ENCODE assay signal across 34 cellular contexts in genomic region chr7:139876622-139877283, GRCh38. TPM values are rescaled to one million over a fixed set of nuclear protein-coding genes. Genes with fewer than 3 reads are reported as not detected.
DNase-seq lines count a peak whose midpoint lies in the region; ATAC-seq, FAIRE-seq and TF ChIP-seq lines count a peak whose summit lies in the region.
"Had no signal": no experiment of that assay in that cellular context is flagged by ENCODE, and none has a peak within 500 bp of the region (broad histone marks: within the 10 kb centered on the region; RNA-seq: fewer than 3 reads in every experiment).

No MANE protein-coding gene starts in this region.

- H3K4me1 ChIP-seq in right atrium auricular region (peaks cover 0 to 5% of the 10 kb centered on the region in 2 donors), astrocyte (ENCODE audit: insufficient read depth, low read length) (no peaks in the 10 kb centered on the region), SJCRH30 (no peaks in the 10 kb centered on the region)
- H3K4me1 ChIP-seq: HAP-1, neural progenitor cell, parathyroid adenoma, testis had no signal

- H3K27me3 ChIP-seq in right atrium auricular region: no peaks in the 10 kb centered on the region
- H3K27me3 ChIP-seq in astrocyte (ENCODE audit: insufficient read depth, low read length): no peaks in the 10 kb centered on the region
- peaks cover 11% of the 10 kb centered on the region; the same call in 1 of the 2 replicates for H3K27me3 ChIP-seq in SJCRH30
- H3K27me3 ChIP-seq: body of pancreas, esophagus squamous epithelium, gastrocnemius medialis, hepatocyte, neural progenitor cell, testis had no signal

- H3K79me2 ChIP-seq in astrocyte (ENCODE audit: insufficient read depth, low read length): no peaks in the 10 kb centered on the region
- H3K79me2 ChIP-seq: hepatocyte, parathyroid adenoma had no signal

- H3K27ac ChIP-seq in right atrium auricular region: no peak overlapping the region
- H3K27ac ChIP-seq in astrocyte (ENCODE audit: low read depth, low read length): no peak overlapping the region
- no peak overlapping the region for H3K27ac ChIP-seq in SJCRH30
- H3K27ac ChIP-seq: dorsolateral prefrontal cortex, esophagus squamous epithelium, hepatocyte, neural progenitor cell, parathyroid adenoma, testis had no signal

- DNase-seq in right atrium auricular region (ENCODE audit: low spot score) (peak; percentile 50), cardiac septum (ENCODE audit: low spot score) (no peak), astrocyte (ENCODE audit: low read depth) (peak; percentile 73), left kidney (ENCODE audit: low read depth, low spot score) (peak; percentile 35), NCI-H2029 treated with DMSO at 0.1 percent for 48 hours (lab: John Stamatoyannopoulos, UW) (no peak), dedifferentiated amniotic fluid mesenchymal stem cell (ENCODE audit: extremely low spot score) (no peak), SJCRH30 (no peak)
- DNase-seq: activated CD4-positive, alpha-beta T cell treated with anti-CD3 and anti-CD28 coated beads, Interleukin-2, amount 50 U/mL, for 48 hours; activated CD4-positive, CD25-positive, alpha-beta regulatory T cell treated with anti-CD3 and anti-CD28 coated beads, Interleukin-2, amount 50 U/mL, for 72 hours; activated naive CD4-positive, alpha-beta T cell treated with anti-CD3 and anti-CD28 coated beads for 36 hours; CD8-positive, alpha-beta memory T cell; dorsolateral prefrontal cortex; esophagus squamous epithelium; gastrocnemius medialis; GDM1; left cardiac atrium; NCI-H1105 treated with DMSO at 0.1 percent for 48 hours; NCI-H1930; NCI-H524; NK-92 treated with Interleukin-12 subunit alpha and Interleukin-12 subunit beta, amount 100 ng/mL, for 24 hours; retina; T-helper 2 cell; testis had no signal

- H3K9ac ChIP-seq in astrocyte (ENCODE audit: low read length): no peak overlapping the region
- H3K9ac ChIP-seq: neural progenitor cell, parathyroid adenoma had no signal

- no peak overlapping the region for H3K4me3 ChIP-seq in right atrium auricular region
- H3K4me3 ChIP-seq in astrocyte (ENCODE audit: insufficient read depth, low read depth, low read length): no peak overlapping the region
- no peak overlapping the region for H3K4me3 ChIP-seq in SJCRH30
- H3K4me3 ChIP-seq: body of pancreas, dorsolateral prefrontal cortex, esophagus squamous epithelium, gastrocnemius medialis, HAP-1, hepatocyte, neural progenitor cell, smooth muscle cell, testis had no signal

- peaks cover 8% of the 10 kb centered on the region for H3K4me1 Mint-ChIP-seq in astrocyte (ENCODE audit: low read depth, unreplicated experiment)
- H3K4me1 Mint-ChIP-seq: neural progenitor cell had no signal

- H3K36me3 ChIP-seq in right atrium auricular region (no peaks in the 10 kb centered on the region), astrocyte (ENCODE audit: insufficient read depth, low read length) (no peaks in the 10 kb centered on the region), SJCRH30 (no peaks in the 10 kb centered on the region)
- H3K36me3 ChIP-seq: esophagus squamous epithelium, gastrocnemius medialis, HAP-1, neural progenitor cell had no signal

- H3K4me3 Mint-ChIP-seq in astrocyte (ENCODE audit: unreplicated experiment): no peak overlapping the region
- H3K4me3 Mint-ChIP-seq: activated naive CD4-positive, alpha-beta T cell treated with anti-CD3 and anti-CD28 coated beads for 36 hours; B cell; CD8-positive, alpha-beta memory T cell; neural progenitor cell; stimulated activated naive CD8-positive, alpha-beta T cell treated with anti-CD3 and anti-CD28 coated beads, Interleukin-15, Interleukin-2, amounts not matched to agents 100 ng/mL and 50 ng/mL, for 24 hours had no signal

- H3K4me2 ChIP-seq in astrocyte (ENCODE audit: low read length): no peak overlapping the region
- H3K4me2 ChIP-seq: hepatocyte, neural progenitor cell, smooth muscle cell had no signal

- peaks cover 5% of the 10 kb centered on the region for H3K27me3 Mint-ChIP-seq in astrocyte (ENCODE audit: low read depth, unreplicated experiment)
- H3K27me3 Mint-ChIP-seq: IgD-negative memory B cell; stimulated activated naive CD8-positive, alpha-beta T cell treated with anti-CD3 and anti-CD28 coated beads, Interleukin-15, Interleukin-2, amounts not matched to agents 100 ng/mL and 50 ng/mL, for 24 hours had no signal

- intact Hi-C loops in cardiac septum (cut with DNase I): no loop called here

- H4K20me1 ChIP-seq in astrocyte (ENCODE audit: insufficient read depth, low read length): no peaks in the 10 kb centered on the region

- H3K9me3 Mint-ChIP-seq in astrocyte (ENCODE audit: unreplicated experiment): peaks cover 2% of the 10 kb centered on the region
- H3K9me3 Mint-ChIP-seq: activated naive CD4-positive, alpha-beta T cell treated with anti-CD3 and anti-CD28 coated beads for 36 hours; CD8-positive, alpha-beta memory T cell; IgD-negative memory B cell; neural progenitor cell; stimulated activated naive CD8-positive, alpha-beta T cell treated with anti-CD3 and anti-CD28 coated beads, Interleukin-15, Interleukin-2, amounts not matched to agents 100 ng/mL and 50 ng/mL, for 24 hours had no signal

- FAIRE-seq in astrocyte (lab: Jason Lieb, UNC): no peak
- FAIRE-seq: endometrium had no signal

- peak overlapping the region; percentile 35 for H3K27ac Mint-ChIP-seq in astrocyte (ENCODE audit: unreplicated experiment)
- H3K27ac Mint-ChIP-seq: activated naive CD4-positive, alpha-beta T cell treated with anti-CD3 and anti-CD28 coated beads for 36 hours; B cell; neural progenitor cell; stimulated activated naive CD8-positive, alpha-beta T cell treated with anti-CD3 and anti-CD28 coated beads, Interleukin-15, Interleukin-2, amounts not matched to agents 100 ng/mL and 50 ng/mL, for 24 hours had no signal

- TF ChIP-seq CTCF in right atrium auricular region (IDR thresholded peaks at IDR 0.05) (no peak), astrocyte (IDR thresholded peaks at IDR 0.05; ENCODE audit: insufficient read depth, low read depth, low read length) (no peak)

- H2AFZ ChIP-seq in astrocyte (ENCODE audit: low read depth, low read length): no peak overlapping the region
- H2AFZ ChIP-seq: hepatocyte, neural progenitor cell, parathyroid adenoma had no signal

- ATAC-seq in HG03565 (IDR thresholded peaks at IDR 0.05; ENCODE audit: unreplicated experiment): no peak

- H3K36me3 Mint-ChIP-seq in astrocyte (ENCODE audit: low read depth, unreplicated experiment): no peaks in the 10 kb centered on the region
- H3K36me3 Mint-ChIP-seq: neural progenitor cell had no signal

- H3K9me3 ChIP-seq in right atrium auricular region (no peaks in the 10 kb centered on the region), astrocyte (ENCODE audit: insufficient read depth, low read depth, low read length) (no peaks in the 10 kb centered on the region), SJCRH30 (replicated peaks) (no peaks in the 10 kb centered on the region)
- H3K9me3 ChIP-seq: body of pancreas, esophagus squamous epithelium, gastrocnemius medialis, HAP-1, testis had no signal

RNA-seq across cellular contexts. Expression of gene TBXAS1, which starts 47.7 kb away (rescaled TPM):
- 10 to 100 TPM in 1 of 2 donors, 1 to 10 TPM in 1; 4.6 to 15.3 TPM for total RNA-seq in right atrium auricular region
- total RNA-seq in cardiac septum: 4.3 TPM
- 0.99 and 1.1 TPM in 2 replicates for total RNA-seq in astrocyte
- 2.9 and 3.2 TPM in 2 replicates for total RNA-seq in SJCRH30 (2014; rRNA removed; shearing (Covaris generic))
- total RNA-seq: smooth muscle cell had no signal

Comparison
In these comparisons a context has a peak if more than half of its experiments do, and no peak if none do; other contexts are left out.
1. DNase-seq: peak in right atrium auricular region (single experiment), astrocyte (single experiment) and left kidney (single experiment); none in cardiac septum (single experiment), NCI-H2029 treated with DMSO at 0.1 percent for 48 hours (single experiment), dedifferentiated amniotic fluid mesenchymal stem cell (single experiment) and SJCRH30 (0 of 2).